ENCODE assay signal across 8 cellular contexts in the genomic region with DNA sequence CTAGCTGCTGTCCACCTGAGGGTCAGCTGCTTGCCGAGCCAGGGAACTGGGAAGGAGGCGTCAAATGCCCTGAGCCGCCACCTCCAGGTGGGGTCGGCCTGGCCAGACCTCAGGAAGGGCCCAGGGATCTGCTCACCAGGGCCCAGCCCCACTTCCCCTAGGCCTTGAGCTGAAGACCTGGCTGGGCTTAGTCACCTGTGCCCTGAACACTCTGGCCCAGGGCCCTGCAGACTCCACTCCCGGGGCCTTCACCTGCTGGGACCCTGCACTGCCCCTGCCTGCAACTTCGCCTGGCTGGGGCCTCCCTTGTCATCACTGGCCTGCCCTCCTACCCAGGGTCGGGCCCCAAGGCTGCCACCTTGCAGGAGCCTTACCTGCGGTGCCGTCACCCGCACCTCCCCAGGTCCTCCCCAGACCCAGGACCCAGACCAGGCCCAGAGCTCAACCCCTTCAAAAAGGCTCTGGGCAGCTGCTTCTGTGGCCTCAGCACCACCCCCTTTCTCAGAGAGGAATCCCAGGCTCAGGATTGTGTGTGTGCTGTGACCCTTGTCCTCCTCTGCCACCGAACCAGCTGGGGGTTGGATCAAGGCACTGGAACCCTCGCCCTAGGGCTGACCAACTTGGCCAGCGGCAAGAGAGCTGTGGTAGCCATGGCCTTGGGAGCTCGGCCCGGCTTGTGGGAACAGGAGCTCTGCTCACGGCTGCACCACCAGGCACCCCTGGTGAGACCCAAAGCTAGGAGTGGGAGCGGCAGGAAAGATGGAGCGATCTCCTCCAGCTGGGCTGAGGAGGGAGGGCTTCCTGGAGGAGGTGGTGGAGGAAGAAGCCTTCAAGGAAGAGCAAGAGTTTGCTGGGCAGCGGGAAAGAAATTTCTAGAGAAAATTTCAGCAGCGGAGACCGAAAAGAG. TPM values are rescaled to one million over a fixed set of nuclear protein-coding genes. Genes with fewer than 3 reads are reported as not detected.
DNase-seq lines count a peak whose midpoint lies in the region; ATAC-seq and TF ChIP-seq lines count a peak whose summit lies in the region.

No MANE protein-coding gene starts in this region.

- peaks cover 7% of the 10 kb centered on the region for H3K4me1 ChIP-seq in RWPE2 (ENCODE audit: insufficient read depth, poor library complexity, severe bottlenecking)
- peaks cover 10% of the 10 kb centered on the region for H3K4me1 ChIP-seq in fibroblast of lung (ENCODE audit: control insufficient read depth, extremely low read depth, insufficient read depth, low read length)
- peaks cover 10% of the 10 kb centered on the region for H3K4me1 ChIP-seq in rectal smooth muscle tissue (ENCODE audit: control insufficient read depth, insufficient read depth, low read length)

- peak overlapping the region; percentile 87 for H3K4me2 ChIP-seq in fibroblast of lung (ENCODE audit: extremely low read depth, insufficient read depth, low read length)

- no peaks in the 10 kb centered on the region for H3K9me3 ChIP-seq in RWPE2 (ENCODE audit: severe bottlenecking)
- H3K9me3 ChIP-seq in fibroblast of lung (ENCODE audit: control insufficient read depth, insufficient read depth, low read depth, low read length) = no peaks in the 10 kb centered on the region

- H3K79me2 ChIP-seq in fibroblast of lung (ENCODE audit: control insufficient read depth, insufficient read depth, low read length) = peaks cover 19% of the 10 kb centered on the region

- H3K27me3 ChIP-seq in RWPE2 (ENCODE audit: insufficient read depth, poor library complexity, severe bottlenecking) (no peaks in the 10 kb centered on the region), fibroblast of lung (ENCODE audit: control insufficient read depth, insufficient read depth, low read length) (no peaks in the 10 kb centered on the region), rectal smooth muscle tissue (ENCODE audit: control insufficient read depth, insufficient read depth, low read length) (no peaks in the 10 kb centered on the region)

- H3K36me3 ChIP-seq in RWPE2 (ENCODE audit: low read depth) (peaks cover 27% of the 10 kb centered on the region), fibroblast of lung (ENCODE audit: control insufficient read depth, insufficient read depth, low read length) (peaks cover 7% of the 10 kb centered on the region), rectal smooth muscle tissue (ENCODE audit: control insufficient read depth, insufficient read depth, low read length) (no peaks in the 10 kb centered on the region)

- peak; percentile 21 for DNase-seq in EH (ENCODE audit: low read depth)
- no peak for DNase-seq in RWPE2 (ENCODE audit: low spot score)
- DNase-seq in fibroblast of lung (ENCODE audit: low read depth in 2 of 2) = no peak
- DNase-seq in DMS 273 (lab: John Stamatoyannopoulos, UW; ENCODE audit: unreplicated experiment) = no peak
- no peak for DNase-seq in MV-4-11 (lab: John Stamatoyannopoulos, UW)
- DNase-seq in NCI-H1930 (lab: John Stamatoyannopoulos, UW) = no peak

- H3K9ac ChIP-seq in fibroblast of lung (ENCODE audit: insufficient read depth, low read length) = peak overlapping the region; percentile 65
- peak overlapping the region; percentile 62 for H3K9ac ChIP-seq in rectal smooth muscle tissue (ENCODE audit: low read length)

- TF ChIP-seq CTCF in RWPE2 (IDR thresholded peaks at IDR 0.05; ENCODE audit: poor library complexity, severe bottlenecking) (no peak), fibroblast of lung (conservative IDR thresholded peaks at IDR 0.05 in 1 of 2, IDR thresholded peaks at IDR 0.05 in 1 of 2; ENCODE audit: low read depth in 1 of 2, low read length in 2 of 2) (no peak)

- H3K27ac ChIP-seq in RWPE2 (ENCODE audit: poor library complexity, severe bottlenecking) = peak overlapping the region; percentile 68
- H3K27ac ChIP-seq in fibroblast of lung (ENCODE audit: insufficient read depth, low read length) = peak overlapping the region; percentile 39
- H3K27ac ChIP-seq in rectal smooth muscle tissue (ENCODE audit: low read depth, low read length) = no peak overlapping the region

- peak overlapping the region; percentile 85 for H2AFZ ChIP-seq in fibroblast of lung (ENCODE audit: low read length)

- H3K4me3 ChIP-seq in RWPE2 (ENCODE audit: severe bottlenecking) (peak overlapping the region; percentile 99), fibroblast of lung (replicated peaks in 1 of 4; ENCODE audit: control extremely low read depth in 1 of 4, insufficient read depth in 1 of 4, low read depth in 3 of 4, low read length in 4 of 4) (peak overlapping the region; percentile 47 to 93 (median 80)), rectal smooth muscle tissue (ENCODE audit: low read length) (peak overlapping the region; percentile 92)

- ATAC-seq in RWPE2 (ENCODE audit: low read depth) = 0 out of 3 replicates have a peak, but pooled peaks have one; percentile 8
- ATAC-seq in HG02970 (IDR thresholded peaks at IDR 0.05; ENCODE audit: low FRiP score, unreplicated experiment) = no peak

- no peaks in the 10 kb centered on the region for H4K20me1 ChIP-seq in fibroblast of lung (ENCODE audit: control insufficient read depth, extremely low read depth, insufficient read depth, low read length)

RNA-seq across cellular contexts. Expression of a gene that starts 1.2 kb away (rescaled TPM):
- total RNA-seq in fibroblast of lung = 40.6 and 50.0 TPM in 2 replicates
- polyA plus RNA-seq in fibroblast of lung = 23.5 and 32.7 TPM in 2 replicates
- 37.9 and 59.3 TPM in 2 replicates for polyA plus RNA-seq in fibroblast of lung (2012)
- polyA minus RNA-seq in fibroblast of lung (ENCODE audit: low replicate concordance) = 19.7 and 34.2 TPM in 2 replicates

RNA-seq across cellular contexts. Expression of a gene that starts 2.9 kb away (rescaled TPM):
- not detected in 2 replicates for total RNA-seq in fibroblast of lung
- polyA plus RNA-seq in fibroblast of lung = not detected in 2 replicates
- not detected in 2 replicates for polyA plus RNA-seq in fibroblast of lung (2012)
- not detected in 2 replicates for polyA minus RNA-seq in fibroblast of lung (ENCODE audit: low replicate concordance)

RNA-seq across cellular contexts. Expression of a gene that starts 12.9 kb away (rescaled TPM):
- 106 and 111 TPM in 2 replicates for total RNA-seq in fibroblast of lung
- 332 and 663 TPM in 2 replicates for polyA plus RNA-seq in fibroblast of lung
- 417 and 877 TPM in 2 replicates for polyA plus RNA-seq in fibroblast of lung (2012)
- polyA minus RNA-seq in fibroblast of lung (ENCODE audit: low replicate concordance) = 443 and 880 TPM in 2 replicates

RNA-seq across cellular contexts. Expression of a gene that starts 23.3 kb away (rescaled TPM):
- total RNA-seq in fibroblast of lung = not detected in 2 replicates
- not detected in 2 replicates for polyA plus RNA-seq in fibroblast of lung
- not detected in 2 replicates for polyA plus RNA-seq in fibroblast of lung (2012)
- polyA minus RNA-seq in fibroblast of lung (ENCODE audit: low replicate concordance) = not detected in 2 replicates

RNA-seq across cellular contexts. Expression of a gene that starts 23.6 kb away (rescaled TPM):
- total RNA-seq in fibroblast of lung = 12.6 and 22.1 TPM in 2 replicates
- 3.3 and 11.3 TPM in 2 replicates for polyA plus RNA-seq in fibroblast of lung
- polyA plus RNA-seq in fibroblast of lung (2012) = 5.7 and 24.5 TPM in 2 replicates
- 8.6 and 25.1 TPM in 2 replicates for polyA minus RNA-seq in fibroblast of lung (ENCODE audit: low replicate concordance)
